12 cellular contexts compared by ENCODE assay signal in the genomic region with DNA sequence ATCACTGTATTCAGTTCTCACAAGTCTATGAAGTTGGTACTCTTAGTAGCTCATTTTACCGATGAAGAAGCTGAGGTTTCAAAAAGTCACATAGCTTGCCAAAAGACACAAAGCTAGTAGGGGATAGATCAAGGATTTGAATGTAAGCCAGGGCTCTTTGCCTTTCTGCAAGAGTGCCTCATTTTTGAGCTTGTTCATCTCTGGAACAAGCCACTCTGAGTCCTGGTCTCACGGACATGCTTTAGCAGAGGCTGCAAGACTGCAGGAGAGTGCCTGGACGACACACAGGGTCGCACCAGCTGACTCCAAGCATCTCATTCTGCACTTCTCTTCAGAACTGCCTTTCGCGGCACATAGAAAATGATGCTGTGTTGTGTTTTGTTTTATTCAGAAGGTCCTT. TPM values are rescaled to one million over a fixed set of nuclear protein-coding genes. Genes with fewer than 3 reads are reported as not detected.
DNase-seq lines count a peak whose midpoint lies in the region; ATAC-seq and TF ChIP-seq lines count a peak whose summit lies in the region.
"Had no signal": no experiment of that assay in that cellular context is flagged by ENCODE, and none has a peak within 500 bp of the region (broad histone marks: within the 10 kb centered on the region; RNA-seq: fewer than 3 reads in every experiment).

No MANE protein-coding gene starts in this region.

- no peaks in the 10 kb centered on the region for H3K36me3 ChIP-seq in IMR-90 (ENCODE audit: control insufficient read depth, insufficient read depth, low read length)
- no peaks in the 10 kb centered on the region for H3K36me3 ChIP-seq in iPS-20b (ENCODE audit: insufficient read depth, low read depth, low read length)
- no peaks in the 10 kb centered on the region for H3K36me3 ChIP-seq in smooth muscle cell (ENCODE audit: low read depth)
- H3K36me3 ChIP-seq: left lung had no signal

- H3K9ac ChIP-seq in IMR-90 (ENCODE audit: low read depth, low read length) (no peak overlapping the region), iPS-20b (ENCODE audit: low read depth, low read length) (peak overlapping the region; percentile 12; the same call in 1 of the 2 replicates), smooth muscle cell (ENCODE audit: low read depth) (peak overlapping the region; percentile 58)

- H3K9me3 ChIP-seq in IMR-90 (ENCODE audit: control insufficient read depth, insufficient read depth, low read length) = no peaks in the 10 kb centered on the region
- H3K9me3 ChIP-seq in iPS-20b (ENCODE audit: insufficient read depth, low read depth, low read length) = no peaks in the 10 kb centered on the region
- H3K9me3 ChIP-seq in smooth muscle cell (replicated peaks; ENCODE audit: low read depth) = no peaks in the 10 kb centered on the region
- H3K9me3 ChIP-seq: left lung had no signal

- peak overlapping the region; percentile 79; the same call in 1 of the 2 replicates for H2BK120ac ChIP-seq in IMR-90 (ENCODE audit: low read depth, low read length)

- H4K91ac ChIP-seq in IMR-90 (ENCODE audit: insufficient read depth, low read depth, low read length) = peak overlapping the region; percentile 8; the same call in 1 of the 2 replicates

- H2BK15ac ChIP-seq in IMR-90 (ENCODE audit: low read depth, low read length) = peak overlapping the region; percentile 77; the same call in 2 of the 3 replicates

- no TSS peak for BruUV-seq in IMR-90 (replicated peaks; lab: Mats Ljungman, UMichigan)

- whole genome bisulfite sequencing in IMR-90 (ENCODE audit: extremely low coverage in 2 of 2, insufficient read length in 1 of 2), 2 experiments = no CpG with 5 or more reads among the region's 6 CpGs
- 33% methylated on average over 6 of the region's 6 CpGs for WGBS in smooth muscle cell (ENCODE audit: low lambda C conversion rate)

- H3K27ac Mint-ChIP-seq in activated CD4-positive, alpha-beta T cell treated with anti-CD3 and anti-CD28 coated beads, Interleukin-2, amount 10 ng/mL, durations not matched to agents 24 days and 14 days = no peak overlapping the region

- H3K9me1 ChIP-seq in IMR-90 (ENCODE audit: insufficient read depth, low read length) = peaks cover 23% of the 10 kb centered on the region

- H4K8ac ChIP-seq in IMR-90 (ENCODE audit: low read depth in 2 of 2, low read length in 2 of 2) = no peak overlapping the region; a peak in 1 of 4 replicates

- H3K4me1 ChIP-seq in IMR-90 (ENCODE audit: control insufficient read depth, insufficient read depth, low read length) (peaks cover 25% of the 10 kb centered on the region), iPS-20b (ENCODE audit: insufficient read depth, low read length) (peaks cover 63% of the 10 kb centered on the region), smooth muscle cell (ENCODE audit: low read depth) (peaks cover 42% of the 10 kb centered on the region)

- H3K27me3 Mint-ChIP-seq in activated CD4-positive, alpha-beta T cell treated with anti-CD3 and anti-CD28 coated beads, Interleukin-2, amount 10 ng/mL, durations not matched to agents 24 days and 14 days = peaks cover 42% of the 10 kb centered on the region
- peaks cover 66% of the 10 kb centered on the region for H3K27me3 Mint-ChIP-seq in activated T-cell treated with anti-CD3 and anti-CD28 coated beads, Interleukin-2, amount 50 U/mL, for 4 hours (ENCODE audit: low read depth)

- H4K5ac ChIP-seq in IMR-90 (ENCODE audit: low read depth, low read length) = peak overlapping the region; percentile 3; the same call in 1 of the 2 replicates

- H3K4me2 ChIP-seq in IMR-90 (ENCODE audit: low read depth, low read length) = peak overlapping the region; percentile 32; the same call in 1 of the 2 replicates
- peak overlapping the region; percentile 82 for H3K4me2 ChIP-seq in smooth muscle cell

- H3F3A ChIP-seq in smooth muscle cell (ENCODE audit: low read depth) = peaks cover 21% of the 10 kb centered on the region

- peak overlapping the region; percentile 63; the same call in 1 of the 2 replicates for H2AK5ac ChIP-seq in IMR-90 (ENCODE audit: low read depth, low read length)

- peaks cover 27 to 75% of the 10 kb centered on the region in 2 experiments for H3K79me1 ChIP-seq in IMR-90 (ENCODE audit: low read depth in 1 of 2, low read length in 2 of 2)

- intact Hi-C loops in IMR-90 (cut with micrococcal nuclease) = no loop called here
- intact Hi-C loops in activated CD4-positive, alpha-beta T cell treated with anti-CD3 and anti-CD28 coated beads, Interleukin-2, amount 10 ng/mL, durations not matched to agents 24 days and 14 days (cut with micrococcal nuclease) = no loop called here

- peak overlapping the region; percentile 9; the same call in 1 of the 2 replicates for H3K18ac ChIP-seq in IMR-90 (ENCODE audit: low read depth, low read length)

- H3K56ac ChIP-seq in IMR-90 (ENCODE audit: extremely low read depth, insufficient read depth, low read length) = no peak overlapping the region

- H2BK5ac ChIP-seq in IMR-90 (ENCODE audit: low read depth, low read length, poor library complexity, severe bottlenecking) = no peak overlapping the region

- H3K27me3 ChIP-seq in IMR-90 (ENCODE audit: control insufficient read depth, insufficient read depth, low read length) (no peaks in the 10 kb centered on the region), iPS-20b (ENCODE audit: insufficient read depth, low read length) (peaks cover 18% of the 10 kb centered on the region), smooth muscle cell (ENCODE audit: low read depth) (no peaks in the 10 kb centered on the region)

- no peak overlapping the region for H2AK9ac ChIP-seq in IMR-90 (replicated peaks; ENCODE audit: low read depth, low read length, poor library complexity)

- no peak for ATAC-seq in IMR-90 (ENCODE audit: low read depth)
- ATAC-seq in activated T-cell treated with anti-CD3 and anti-CD28 coated beads, Interleukin-2, amount 50 U/mL, for 4 hours = no peak
- ATAC-seq: esophagus mucosa had no signal

- no peaks in the 10 kb centered on the region for H3K36me3 Mint-ChIP-seq in activated CD4-positive, alpha-beta T cell treated with anti-CD3 and anti-CD28 coated beads, Interleukin-2, amount 10 ng/mL, durations not matched to agents 24 days and 14 days (ENCODE audit: low read depth)
- no peaks in the 10 kb centered on the region for H3K36me3 Mint-ChIP-seq in activated T-cell treated with anti-CD3 and anti-CD28 coated beads, Interleukin-2, amount 50 U/mL, for 4 hours (ENCODE audit: insufficient read depth)

- POLR2A ChIA-PET in IMR-90 (lab: Charles Lee; ENCODE audit: unreplicated experiment) = interaction anchor here (2.1 kb wide), 1 partner anchor 714 kb away, joined by 7 read pairs; no protein-coding TSS in a partner anchor

- in situ Hi-C loops in IMR-90 (cut with MboI; ENCODE audit: low sequenced_read_pairs) = no loop called here

- H3K23ac ChIP-seq in IMR-90 (ENCODE audit: low read depth, low read length) = 0 out of 2 replicates have a peak overlapping the region, but pooled peaks have one; percentile 55

- dilution Hi-C loops in IMR-90 (cut with HindIII; ENCODE audit: low sequenced_read_pairs, unreplicated experiment) = no loop called here

- CTCF ChIA-PET in IMR-90 (lab: Yijun Ruan, JAX) = interaction anchor here (0.7 to 4.5 kb wide), 8 partner anchors 44 to 714 kb away, joined by 3 to 26 read pairs (median 3); no protein-coding TSS in a partner anchor

- peak overlapping the region; percentile 65 for H3K4ac ChIP-seq in IMR-90 (ENCODE audit: low read depth, low read length)

- H3K14ac ChIP-seq in IMR-90 (replicated peaks; ENCODE audit: low read depth, low read length) = peak overlapping the region; percentile 38; the same call in 1 of the 2 replicates

- H3K4me1 Mint-ChIP-seq in activated CD4-positive, alpha-beta T cell treated with anti-CD3 and anti-CD28 coated beads, Interleukin-2, amount 10 ng/mL, durations not matched to agents 24 days and 14 days = peaks cover 3% of the 10 kb centered on the region
- H3K4me1 Mint-ChIP-seq in activated T-cell treated with anti-CD3 and anti-CD28 coated beads, Interleukin-2, amount 50 U/mL, for 4 hours (ENCODE audit: low read depth) = peaks cover 10% of the 10 kb centered on the region

- H2AFZ ChIP-seq in IMR-90 (replicated peaks; ENCODE audit: low read length, poor library complexity) = peak overlapping the region; percentile 24
- no peak overlapping the region for H2AFZ ChIP-seq in smooth muscle cell (ENCODE audit: low read depth)

- no peaks in the 10 kb centered on the region for H3K9me3 Mint-ChIP-seq in activated CD4-positive, alpha-beta T cell treated with anti-CD3 and anti-CD28 coated beads, Interleukin-2, amount 10 ng/mL, durations not matched to agents 24 days and 14 days
- H3K9me3 Mint-ChIP-seq in activated T-cell treated with anti-CD3 and anti-CD28 coated beads, Interleukin-2, amount 50 U/mL, for 4 hours = no peaks in the 10 kb centered on the region

- TF ChIP-seq RAD21 in IMR-90 (IDR thresholded peaks at IDR 0.05; ENCODE audit: low read length) = no peak

- no peak overlapping the region for H3K27ac ChIP-seq in IMR-90 (ENCODE audit: insufficient read depth, low read length)
- H3K27ac ChIP-seq in angular gyrus (ENCODE audit: low read depth, low read length) = peak overlapping the region; percentile 75
- no peak overlapping the region for H3K27ac ChIP-seq in iPS-20b (ENCODE audit: low read length)
- peak overlapping the region; percentile 92 for H3K27ac ChIP-seq in smooth muscle cell (ENCODE audit: low read depth)

- no peak for TF ChIP-seq POLR2A in IMR-90 (IDR thresholded peaks at IDR 0.05; ENCODE audit: low read depth, low read length)

- H3K79me2 ChIP-seq in smooth muscle cell (ENCODE audit: low read depth) = peaks cover 94% of the 10 kb centered on the region

- H2BK20ac ChIP-seq in IMR-90 (ENCODE audit: low read depth, low read length) = peak overlapping the region; percentile 74

- TF ChIP-seq CTCF in IMR-90 (conservative IDR thresholded peaks at IDR 0.05; ENCODE audit: low read depth, low read length) (no peak), smooth muscle cell (IDR thresholded peaks at IDR 0.05; ENCODE audit: borderline replicate concordance, insufficient read depth, poor library complexity, severe bottlenecking) (no peak)

- H4K20me1 ChIP-seq in IMR-90 (ENCODE audit: insufficient read depth, low read length) (peaks cover 35% of the 10 kb centered on the region; the same call in 1 of the 2 replicates), smooth muscle cell (ENCODE audit: low read depth) (peaks cover 76% of the 10 kb centered on the region)

- H3K4me3 ChIP-seq in IMR-90 (ENCODE audit: insufficient read depth, low read depth, low read length) (no peak overlapping the region), iPS-20b (ENCODE audit: low read length) (peak overlapping the region; percentile 25; the same call in 1 of the 2 replicates), smooth muscle cell (peak overlapping the region; percentile 88)

- DNase-seq in IMR-90 = peak; percentile 41
- no peak for DNase-seq in smooth muscle cell (lab: John Stamatoyannopoulos, UW; ENCODE audit: unreplicated experiment)
- no peak for DNase-seq in stimulated activated CD4-positive, alpha-beta T cell treated with anti-CD3 and anti-CD28 coated beads, Interleukin-4, amount 100 ng/mL, for 24 hours
- DNase-seq in stimulated activated CD4-positive, alpha-beta T cell treated with anti-CD3 and anti-CD28 coated beads, Interleukin-4, amount 100 ng/mL, for 1 hour = no peak
- no peak for DNase-seq in activated CD4-positive, alpha-beta T cell treated with anti-CD3 and anti-CD28 coated beads, Interleukin-2, amount 10 ng/mL, durations not matched to agents 24 days and 14 days
- DNase-seq in activated T-cell treated with anti-CD3 and anti-CD28 coated beads, Interleukin-2, amount 50 U/mL, for 4 hours = no peak
- DNase-seq: left lung, NCI-H524 treated with DMSO at 0.1 percent for 48 hours had no signal

- H3K4me3 Mint-ChIP-seq in activated CD4-positive, alpha-beta T cell treated with anti-CD3 and anti-CD28 coated beads, Interleukin-2, amount 10 ng/mL, durations not matched to agents 24 days and 14 days = no peak overlapping the region
- H3K4me3 Mint-ChIP-seq in activated T-cell treated with anti-CD3 and anti-CD28 coated beads, Interleukin-2, amount 50 U/mL, for 4 hours = no peak overlapping the region

RNA-seq across cellular contexts. Expression of a gene that starts 3.7 kb away (rescaled TPM):
- total RNA-seq in IMR-90 (2012; rRNA removed) (8.8 and 8.9 TPM in 2 replicates), smooth muscle cell (54.0 and 64.2 TPM in 2 replicates)
- polyA plus RNA-seq in IMR-90 (2012; rRNA removed) (4.8 and 4.9 TPM in 2 replicates), smooth muscle cell (35.3 and 38.8 TPM in 2 replicates)
- 3.0 and 3.1 TPM in 2 replicates for polyA plus RNA-seq in IMR-90 (2012; cell fraction: cytosol; rRNA removed)
- polyA plus RNA-seq in IMR-90 (2012; cell fraction: nucleus; rRNA removed; ENCODE audit: low replicate concordance) = 4.5 and 10.4 TPM in 2 replicates
- total RNA-seq in activated CD4-positive, alpha-beta T cell treated with anti-CD3 and anti-CD28 coated beads, Interleukin-2, amount 10 ng/mL, durations not matched to agents 24 days and 14 days = 0.02 TPM in 1 of 2 replicates, not detected in the other
- under 1 TPM in 2 of 3 donors, not detected in 1; 0.03 to 0.05 TPM for total RNA-seq in activated T-cell treated with anti-CD3 and anti-CD28 coated beads, Interleukin-2, amount 50 U/mL, for 4 hours
- total RNA-seq: activated CD8-positive, alpha-beta memory T cell treated with anti-CD3 and anti-CD28 coated beads for 36 hours had no signal

Comparison
In these comparisons a context has a peak if more than half of its experiments do, and no peak if none do; other contexts are left out.
1. H3K27ac ChIP-seq: peak in angular gyrus (single experiment) and smooth muscle cell (single experiment); none in IMR-90 (single experiment) and iPS-20b (single experiment).